In the genomic region with DNA sequence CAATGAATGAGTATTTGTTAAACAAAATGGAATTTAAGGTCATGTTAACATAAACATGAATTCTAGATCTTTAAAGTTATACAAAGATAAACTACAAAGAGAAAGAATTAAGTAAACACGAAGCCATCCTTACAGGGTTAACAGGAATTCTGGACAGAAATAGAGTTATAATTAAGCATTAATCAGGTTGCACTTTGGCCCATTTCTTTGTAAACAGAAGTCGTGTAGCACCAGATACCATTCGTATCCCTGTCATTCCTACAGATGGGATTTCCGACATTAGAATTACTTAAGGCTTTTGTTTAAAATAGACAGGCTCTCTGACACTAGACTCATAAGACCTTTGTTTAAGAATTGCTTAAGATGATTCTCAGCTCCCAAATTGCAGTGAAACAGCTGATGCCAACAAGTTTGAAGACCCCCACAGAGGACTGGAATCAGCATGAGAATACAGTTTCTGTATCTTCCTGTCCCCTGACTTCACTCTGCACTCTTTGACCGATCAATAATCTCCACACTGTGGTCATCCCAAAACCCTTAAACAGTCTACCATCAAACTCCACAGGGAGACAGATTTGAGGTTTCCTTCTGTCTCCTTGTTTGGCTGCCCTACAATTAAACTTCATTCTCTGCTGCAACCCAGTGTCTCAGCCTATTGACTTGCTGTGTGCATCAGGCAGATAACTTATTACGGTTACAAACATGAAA, we compare ENCODE assay signal across 1 cellular context.
TF ChIP-seq lines count a peak whose summit lies in the region.

No MANE protein-coding gene starts in this region.

TF ChIP-seq in GM23338, 12 proteins besides CTCF, POLR2A, EP300 and RAD21 (continued from another document):
- TF ChIP-seq, protein P1, sequence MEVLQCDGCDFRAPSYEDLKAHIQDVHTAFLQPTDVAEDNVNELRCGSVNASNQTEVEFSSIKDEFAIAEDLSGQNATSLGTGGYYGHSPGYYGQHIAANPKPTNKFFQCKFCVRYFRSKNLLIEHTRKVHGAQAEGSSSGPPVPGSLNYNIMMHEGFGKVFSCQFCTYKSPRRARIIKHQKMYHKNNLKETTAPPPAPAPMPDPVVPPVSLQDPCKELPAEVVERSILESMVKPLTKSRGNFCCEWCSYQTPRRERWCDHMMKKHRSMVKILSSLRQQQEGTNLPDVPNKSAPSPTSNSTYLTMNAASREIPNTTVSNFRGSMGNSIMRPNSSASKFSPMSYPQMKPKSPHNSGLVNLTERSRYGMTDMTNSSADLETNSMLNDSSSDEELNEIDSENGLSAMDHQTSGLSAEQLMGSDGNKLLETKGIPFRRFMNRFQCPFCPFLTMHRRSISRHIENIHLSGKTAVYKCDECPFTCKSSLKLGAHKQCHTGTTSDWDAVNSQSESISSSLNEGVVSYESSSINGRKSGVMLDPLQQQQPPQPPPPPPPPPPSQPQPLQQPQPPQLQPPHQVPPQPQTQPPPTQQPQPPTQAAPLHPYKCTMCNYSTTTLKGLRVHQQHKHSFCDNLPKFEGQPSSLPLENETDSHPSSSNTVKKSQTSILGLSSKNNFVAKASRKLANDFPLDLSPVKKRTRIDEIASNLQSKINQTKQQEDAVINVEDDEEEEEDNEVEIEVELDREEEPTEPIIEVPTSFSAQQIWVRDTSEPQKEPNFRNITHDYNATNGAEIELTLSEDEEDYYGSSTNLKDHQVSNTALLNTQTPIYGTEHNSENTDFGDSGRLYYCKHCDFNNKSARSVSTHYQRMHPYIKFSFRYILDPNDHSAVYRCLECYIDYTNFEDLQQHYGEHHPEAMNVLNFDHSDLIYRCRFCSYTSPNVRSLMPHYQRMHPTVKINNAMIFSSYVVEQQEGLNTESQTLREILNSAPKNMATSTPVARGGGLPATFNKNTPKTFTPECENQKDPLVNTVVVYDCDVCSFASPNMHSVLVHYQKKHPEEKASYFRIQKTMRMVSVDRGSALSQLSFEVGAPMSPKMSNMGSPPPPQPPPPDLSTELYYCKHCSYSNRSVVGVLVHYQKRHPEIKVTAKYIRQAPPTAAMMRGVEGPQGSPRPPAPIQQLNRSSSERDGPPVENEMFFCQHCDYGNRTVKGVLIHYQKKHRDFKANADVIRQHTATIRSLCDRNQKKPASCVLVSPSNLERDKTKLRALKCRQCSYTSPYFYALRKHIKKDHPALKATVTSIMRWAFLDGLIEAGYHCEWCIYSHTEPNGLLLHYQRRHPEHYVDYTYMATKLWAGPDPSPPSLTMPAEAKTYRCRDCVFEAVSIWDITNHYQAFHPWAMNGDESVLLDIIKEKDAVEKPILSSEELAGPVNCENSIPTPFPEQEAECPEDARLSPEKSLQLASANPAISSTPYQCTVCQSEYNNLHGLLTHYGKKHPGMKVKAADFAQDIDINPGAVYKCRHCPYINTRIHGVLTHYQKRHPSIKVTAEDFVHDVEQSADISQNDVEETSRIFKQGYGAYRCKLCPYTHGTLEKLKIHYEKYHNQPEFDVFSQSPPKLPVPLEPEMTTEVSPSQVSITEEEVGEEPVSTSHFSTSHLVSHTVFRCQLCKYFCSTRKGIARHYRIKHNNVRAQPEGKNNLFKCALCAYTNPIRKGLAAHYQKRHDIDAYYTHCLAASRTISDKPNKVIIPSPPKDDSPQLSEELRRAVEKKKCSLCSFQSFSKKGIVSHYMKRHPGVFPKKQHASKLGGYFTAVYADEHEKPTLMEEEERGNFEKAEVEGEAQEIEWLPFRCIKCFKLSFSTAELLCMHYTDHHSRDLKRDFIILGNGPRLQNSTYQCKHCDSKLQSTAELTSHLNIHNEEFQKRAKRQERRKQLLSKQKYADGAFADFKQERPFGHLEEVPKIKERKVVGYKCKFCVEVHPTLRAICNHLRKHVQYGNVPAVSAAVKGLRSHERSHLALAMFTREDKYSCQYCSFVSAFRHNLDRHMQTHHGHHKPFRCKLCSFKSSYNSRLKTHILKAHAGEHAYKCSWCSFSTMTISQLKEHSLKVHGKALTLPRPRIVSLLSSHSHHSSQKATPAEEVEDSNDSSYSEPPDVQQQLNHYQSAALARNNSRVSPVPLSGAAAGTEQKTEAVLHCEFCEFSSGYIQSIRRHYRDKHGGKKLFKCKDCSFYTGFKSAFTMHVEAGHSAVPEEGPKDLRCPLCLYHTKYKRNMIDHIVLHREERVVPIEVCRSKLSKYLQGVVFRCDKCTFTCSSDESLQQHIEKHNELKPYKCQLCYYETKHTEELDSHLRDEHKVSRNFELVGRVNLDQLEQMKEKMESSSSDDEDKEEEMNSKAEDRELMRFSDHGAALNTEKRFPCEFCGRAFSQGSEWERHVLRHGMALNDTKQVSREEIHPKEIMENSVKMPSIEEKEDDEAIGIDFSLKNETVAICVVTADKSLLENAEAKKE (CRISPR knock-in tag; IDR thresholded peaks at IDR 0.05), result no peak
- no peak for TF ChIP-seq CREB1 (CRISPR knock-in tag; IDR thresholded peaks at IDR 0.05; ENCODE audit: low read depth)
- TF ChIP-seq NANOG (IDR thresholded peaks at IDR 0.05; ENCODE audit: borderline replicate concordance), result no peak
- no peak for TF ChIP-seq STAT1 (IDR thresholded peaks at IDR 0.05; ENCODE audit: unreplicated experiment)
- TF ChIP-seq ZNF114 (CRISPR knock-in tag; IDR thresholded peaks at IDR 0.05), result no peak
- TF ChIP-seq ZNF331 (CRISPR knock-in tag; IDR thresholded peaks at IDR 0.05; ENCODE audit: low read depth), result no peak
- TF ChIP-seq, protein P2, sequence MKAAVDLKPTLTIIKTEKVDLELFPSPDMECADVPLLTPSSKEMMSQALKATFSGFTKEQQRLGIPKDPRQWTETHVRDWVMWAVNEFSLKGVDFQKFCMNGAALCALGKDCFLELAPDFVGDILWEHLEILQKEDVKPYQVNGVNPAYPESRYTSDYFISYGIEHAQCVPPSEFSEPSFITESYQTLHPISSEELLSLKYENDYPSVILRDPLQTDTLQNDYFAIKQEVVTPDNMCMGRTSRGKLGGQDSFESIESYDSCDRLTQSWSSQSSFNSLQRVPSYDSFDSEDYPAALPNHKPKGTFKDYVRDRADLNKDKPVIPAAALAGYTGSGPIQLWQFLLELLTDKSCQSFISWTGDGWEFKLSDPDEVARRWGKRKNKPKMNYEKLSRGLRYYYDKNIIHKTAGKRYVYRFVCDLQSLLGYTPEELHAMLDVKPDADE (IDR thresholded peaks at IDR 0.05), result no peak
- TF ChIP-seq EZH2phosphoT487 (IDR thresholded peaks at IDR 0.05; ENCODE audit: unreplicated experiment), result no peak
- no peak for TF ChIP-seq POLR2AphosphoS5 (IDR thresholded peaks at IDR 0.05; ENCODE audit: low read depth)
